In genomic region chr3:98887684-98888083, GRCh38 we compare ENCODE assay signal across 30 cellular contexts.
"Had no signal": no experiment of that assay in that cellular context is flagged by ENCODE, and none has a peak within 500 bp of the region (broad histone marks: within the 10 kb centered on the region; RNA-seq: fewer than 3 reads in every experiment).

No MANE protein-coding gene starts in this region.

- ATAC-seq: activated T-cell treated with anti-CD3 and anti-CD28 coated beads, Interleukin-2, amount 50 U/mL, for 4 hours; activated T-helper 17 cell treated with anti-CD3 and anti-CD28 coated beads, Interleukin-2, amount 50 U/mL, for 72 hours; gastrocnemius medialis; left ventricle myocardium superior; pancreas; stimulated activated memory B cell treated with anti-CD40 and anti-IgM and Interleukin-4, amounts not matched to agents 10 μg/mL and 1 μg/mL and 100 μg/mL, for 72 hours had no signal

- H3K27me3 Mint-ChIP-seq: activated T-helper 17 cell treated with anti-CD3 and anti-CD28 coated beads, Interleukin-2, amount 50 U/mL, for 72 hours; dendritic cell treated with granulocyte-macrophage colony-stimulating factor and Interleukin-4, amounts not matched to agents 40 ng/mL and 50 ng/mL, for 4 days had no signal

- H3K9me3 ChIP-seq: gastrocnemius medialis, neutrophil, pancreas, prostate gland, sigmoid colon, stomach, thyroid gland, upper lobe of left lung, vagina had no signal

- H3K36me3 ChIP-seq: gastrocnemius medialis, neutrophil, pancreas, prostate gland, sigmoid colon, stomach, thyroid gland, upper lobe of left lung, vagina had no signal

- H3K27me3 ChIP-seq: gastrocnemius medialis, neutrophil, pancreas, sigmoid colon, stomach, thyroid gland, upper lobe of left lung, vagina had no signal

- H3K4me1 ChIP-seq: prostate gland had no signal

- H3K4me1 Mint-ChIP-seq: activated CD4-positive, alpha-beta memory T cell treated with anti-CD3 and anti-CD28 coated beads, Interleukin-2, amount 10 ng/mL, durations not matched to agents 7 days and 5 days; activated CD4-positive, alpha-beta T cell treated with anti-CD3 and anti-CD28 coated beads, Interleukin-2, amount 10 ng/mL, durations not matched to agents 7 days and 5 days; activated T-helper 17 cell treated with anti-CD3 and anti-CD28 coated beads, Interleukin-2, amount 50 U/mL, for 72 hours; central memory CD8-positive, alpha-beta T cell; stimulated activated memory B cell treated with anti-CD40 and anti-IgM and Interleukin-4, amounts not matched to agents 10 μg/mL and 1 μg/mL and 100 μg/mL, for 72 hours had no signal

- H3K36me3 Mint-ChIP-seq: stimulated activated memory B cell treated with anti-CD40 and anti-IgM and Interleukin-4, amounts not matched to agents 10 μg/mL and 1 μg/mL and 100 μg/mL, for 72 hours had no signal

- H3K27ac ChIP-seq: gastrocnemius medialis, neutrophil, pancreas, prostate gland, stomach, thyroid gland, upper lobe of left lung, vagina had no signal

- H3K4me3 ChIP-seq: gastrocnemius medialis, pancreas, prostate gland, sigmoid colon, smooth muscle cell, stomach, thyroid gland, upper lobe of left lung, vagina had no signal

- H3K9me3 Mint-ChIP-seq: activated CD4-positive, alpha-beta memory T cell treated with anti-CD3 and anti-CD28 coated beads, Interleukin-2, amount 10 ng/mL, durations not matched to agents 7 days and 5 days; activated CD4-positive, alpha-beta T cell treated with anti-CD3 and anti-CD28 coated beads, Interleukin-2, amount 10 ng/mL, durations not matched to agents 7 days and 5 days; activated T-cell treated with anti-CD3 and anti-CD28 coated beads, Interleukin-2, amount 50 U/mL, for 4 hours; activated T-helper 17 cell treated with anti-CD3 and anti-CD28 coated beads, Interleukin-2, amount 50 U/mL, for 72 hours; dendritic cell treated with granulocyte-macrophage colony-stimulating factor and Interleukin-4, amounts not matched to agents 40 ng/mL and 50 ng/mL, for 4 days; stimulated activated memory B cell treated with anti-CD40 and anti-IgM and Interleukin-4, amounts not matched to agents 10 μg/mL and 1 μg/mL and 100 μg/mL, for 72 hours had no signal

- DNase-seq: activated CD4-positive, alpha-beta memory T cell treated with anti-CD3 and anti-CD28 coated beads, Interleukin-2, amount 10 ng/mL, durations not matched to agents 7 days and 5 days; activated CD4-positive, alpha-beta T cell treated with anti-CD3 and anti-CD28 coated beads, Interleukin-2, amount 10 ng/mL, durations not matched to agents 7 days and 5 days; activated CD4-positive, CD25-positive, alpha-beta regulatory T cell treated with anti-CD3 and anti-CD28 coated beads, Interleukin-2, amount 50 U/mL, for 72 hours; activated gamma-delta T cell treated with Interleukin-2 at 50 U/mL for 16 hours; activated naive CD4-positive, alpha-beta T cell treated with anti-CD3 and anti-CD28 coated beads, Interleukin-2, amount 50 U/mL, for 16 hours; activated T-cell treated with anti-CD3 and anti-CD28 coated beads, Interleukin-2, amount 50 U/mL, for 4 hours; amniotic stem cell; effector CD4-positive, alpha-beta T cell; gastrocnemius medialis; glutamatergic neuron; left ventricle myocardium superior; nephron progenitor cell; pancreas; retina; sigmoid colon; stimulated activated CD4-positive, alpha-beta T cell treated with anti-CD3 and anti-CD28 coated beads, Interleukin-1b, Interleukin-23, amount 100 ng/mL, for 48 hours; stimulated activated CD4-positive, alpha-beta T cell treated with anti-CD3 and anti-CD28 coated beads, Interleukin-4, amount 100 ng/mL, for 4 hours; stimulated activated CD8-positive, alpha-beta memory T cell treated with anti-CD3 and anti-CD28 coated beads, Interleukin-4, amount 100 ng/mL, for 48 hours; stomach; T-helper 2 cell; thyroid gland; upper lobe of left lung had no signal

- H3K4me3 Mint-ChIP-seq: activated CD4-positive, alpha-beta memory T cell treated with anti-CD3 and anti-CD28 coated beads, Interleukin-2, amount 10 ng/mL, durations not matched to agents 7 days and 5 days; activated CD4-positive, alpha-beta T cell treated with anti-CD3 and anti-CD28 coated beads, Interleukin-2, amount 10 ng/mL, durations not matched to agents 7 days and 5 days; activated T-cell treated with anti-CD3 and anti-CD28 coated beads, Interleukin-2, amount 50 U/mL, for 4 hours; activated T-helper 17 cell treated with anti-CD3 and anti-CD28 coated beads, Interleukin-2, amount 50 U/mL, for 72 hours; central memory CD8-positive, alpha-beta T cell; dendritic cell treated with granulocyte-macrophage colony-stimulating factor and Interleukin-4, amounts not matched to agents 40 ng/mL and 50 ng/mL, for 4 days; nephron progenitor cell; stimulated activated memory B cell treated with anti-CD40 and anti-IgM and Interleukin-4, amounts not matched to agents 10 μg/mL and 1 μg/mL and 100 μg/mL, for 72 hours had no signal

- H3K4me2 ChIP-seq: smooth muscle cell had no signal

- H3K27ac Mint-ChIP-seq: activated CD4-positive, alpha-beta memory T cell treated with anti-CD3 and anti-CD28 coated beads, Interleukin-2, amount 10 ng/mL, durations not matched to agents 7 days and 5 days; activated CD4-positive, alpha-beta T cell treated with anti-CD3 and anti-CD28 coated beads, Interleukin-2, amount 10 ng/mL, durations not matched to agents 7 days and 5 days; activated T-helper 17 cell treated with anti-CD3 and anti-CD28 coated beads, Interleukin-2, amount 50 U/mL, for 72 hours; dendritic cell treated with granulocyte-macrophage colony-stimulating factor and Interleukin-4, amounts not matched to agents 40 ng/mL and 50 ng/mL, for 4 days; nephron progenitor cell; stimulated activated memory B cell treated with anti-CD40 and anti-IgM and Interleukin-4, amounts not matched to agents 10 μg/mL and 1 μg/mL and 100 μg/mL, for 72 hours had no signal
